In genomic region chr2:32166115-32166549, GRCh38 we compare ENCODE assay signal across 8 cellular contexts. TPM values are rescaled to one million over a fixed set of nuclear protein-coding genes. Genes with fewer than 3 reads are reported as not detected.
DNase-seq lines count a peak whose midpoint lies in the region; ATAC-seq, FAIRE-seq and TF ChIP-seq lines count a peak whose summit lies in the region.

No MANE protein-coding gene starts in this region.

- POLR2A ChIA-PET in GM12878 (lab: Charles Lee) = interaction anchor here (0.8 to 2.4 kb wide), 10 partner anchors 14 to 280 kb away, joined by 3 to 10 read pairs (median 4); partner anchors contain the start of gene SPAST

- peak overlapping the region; percentile 99 for H3K4me3 Mint-ChIP-seq in activated naive CD4-positive, alpha-beta T cell treated with anti-CD3 and anti-CD28 coated beads for 36 hours

- H3K27me3 ChIP-seq in GM12878 (replicated peaks in 1 of 2; ENCODE audit: control insufficient read depth in 2 of 2, insufficient read depth in 2 of 2, low read length in 1 of 2) = no peaks in the 10 kb centered on the region
- H3K27me3 ChIP-seq in lower lobe of right lung (ENCODE audit: low read depth) = no peaks in the 10 kb centered on the region
- no peaks in the 10 kb centered on the region for H3K27me3 ChIP-seq in upper lobe of left lung

- ATAC-seq in GM12878 = peak; percentile 2; the same call in 2 of the 3 replicates
- no peak for ATAC-seq in lower lobe of right lung
- ATAC-seq in upper lobe of left lung (ENCODE audit: low FRiP score in 2 of 2) = no peak
- ATAC-seq in left lobe of liver = no peak
- ATAC-seq in HG03469 (IDR thresholded peaks at IDR 0.05; ENCODE audit: unreplicated experiment) = no peak

- no peak for DNase-seq in activated naive CD4-positive, alpha-beta T cell treated with anti-CD3 and anti-CD28 coated beads for 36 hours
- DNase-seq in activated naive CD4-positive, alpha-beta T cell treated with Interleukin-2 at 50 U/mL for 16 hours = no peak
- DNase-seq in GM12878 (ENCODE audit: low read depth, low spot score) = no peak
- DNase-seq in lower lobe of right lung = no peak
- DNase-seq in upper lobe of left lung = no peak
- DNase-seq in left lobe of liver (ENCODE audit: low spot score) = no peak
- DNase-seq in SW 1271 (lab: John Stamatoyannopoulos, UW) = no peak

- H3K4me3 ChIP-seq in GM12878 = peak overlapping the region; percentile 87
- peak overlapping the region; percentile 90 for H3K4me3 ChIP-seq in lower lobe of right lung
- H3K4me3 ChIP-seq in upper lobe of left lung = peak overlapping the region; percentile 56 to 92 (median 74)

- no peaks in the 10 kb centered on the region; a peak in 1 of 4 replicates for H3K36me3 ChIP-seq in GM12878 (ENCODE audit: control insufficient read depth in 2 of 2, insufficient read depth in 2 of 2, low read length in 1 of 2)
- no peaks in the 10 kb centered on the region for H3K36me3 ChIP-seq in lower lobe of right lung
- no peaks in the 10 kb centered on the region for H3K36me3 ChIP-seq in upper lobe of left lung

- no peak for FAIRE-seq in GM12878 (lab: Jason Lieb, UNC)

- peaks cover 39% of the 10 kb centered on the region for H3K4me1 Mint-ChIP-seq in activated naive CD4-positive, alpha-beta T cell treated with anti-CD3 and anti-CD28 coated beads for 36 hours (ENCODE audit: low read depth)

- H3K27me3 Mint-ChIP-seq in activated naive CD4-positive, alpha-beta T cell treated with anti-CD3 and anti-CD28 coated beads for 36 hours (ENCODE audit: low read depth) = no peaks in the 10 kb centered on the region

- no peak for TF ChIP-seq EP300 in GM12878 (IDR thresholded peaks at IDR 0.05; ENCODE audit: borderline replicate concordance in 1 of 2, control insufficient read depth in 1 of 2, low read depth in 2 of 2, low read length in 2 of 2)
- no peak for TF ChIP-seq EP300 in upper lobe of left lung (IDR thresholded peaks at IDR 0.05)

- peak overlapping the region; percentile 98 for H3K27ac ChIP-seq in GM12878 (ENCODE audit: control insufficient read depth, insufficient read depth)
- peak overlapping the region; percentile 92 for H3K27ac ChIP-seq in lower lobe of right lung
- H3K27ac ChIP-seq in upper lobe of left lung = peak overlapping the region; percentile 88 to 95 (median 90)

- peaks cover 42% of the 10 kb centered on the region for H3K79me2 ChIP-seq in GM12878 (ENCODE audit: control insufficient read depth, insufficient read depth, low read length)

- in situ Hi-C loops in GM12878 (cut with MboI) = no loop called here

- CTCF ChIA-PET in activated naive CD4-positive, alpha-beta T cell treated with anti-CD3 and anti-CD28 coated beads for 36 hours (lab: Charles Lee) = interaction anchor here (0.6 kb wide), 1 partner anchor 70 kb away, joined by 3 read pairs; no protein-coding TSS in a partner anchor
- CTCF ChIA-PET in GM12878 (lab: Yijun Ruan, JAX) = interaction anchor here (0.7 to 1.2 kb wide), 3 partner anchors 9 to 101 kb away, joined by 3 to 4 read pairs (median 3); no protein-coding TSS in a partner anchor

- SMC1A ChIA-PET in GM12878 (lab: Charles Lee; ENCODE audit: uncharacterized antibody, unreplicated experiment) = interaction anchor here (0.8 to 1.1 kb wide), 5 partner anchors 10 to 104 kb away, joined by 3 to 5 read pairs (median 4); no protein-coding TSS in a partner anchor

- H4K20me1 ChIP-seq in GM12878 (ENCODE audit: control insufficient read depth, insufficient read depth) = no peaks in the 10 kb centered on the region

- TF ChIP-seq POLR2A in GM12878 (IDR thresholded peaks at IDR 0.05; ENCODE audit: low read depth, low read length) (no peak), upper lobe of left lung (IDR thresholded peaks at IDR 0.05) (no peak)

- H3K9me3 ChIP-seq in GM12878 (replicated peaks; ENCODE audit: control insufficient read depth, insufficient read depth, low read length) (peaks cover 2% of the 10 kb centered on the region; the same call in 1 of the 3 replicates), lower lobe of right lung (no peaks in the 10 kb centered on the region), upper lobe of left lung (no peaks in the 10 kb centered on the region)

- WGBS in GM12878 (ENCODE audit: insufficient coverage, insufficient replicate concordance, low lambda C conversion rate, missing lambda C conversion rate) = 1% methylated on average over 11 of the region's 11 CpGs
- 3 to 7% methylated on average over 11 of the region's 11 CpGs for WGBS in upper lobe of left lung, 2 donors

- TF ChIP-seq RAD21 in GM12878 (IDR thresholded peaks at IDR 0.05; ENCODE audit: insufficient read depth, low read depth, low read length) = no peak

- H3K9me3 Mint-ChIP-seq in activated naive CD4-positive, alpha-beta T cell treated with anti-CD3 and anti-CD28 coated beads for 36 hours = peaks cover 2% of the 10 kb centered on the region

- peaks cover 23% of the 10 kb centered on the region for H3K36me3 Mint-ChIP-seq in activated naive CD4-positive, alpha-beta T cell treated with anti-CD3 and anti-CD28 coated beads for 36 hours (ENCODE audit: low read depth)

- H3K27ac Mint-ChIP-seq in activated naive CD4-positive, alpha-beta T cell treated with anti-CD3 and anti-CD28 coated beads for 36 hours = peak overlapping the region; percentile 98

- BruUV-seq in GM12878 (replicated peaks; lab: Mats Ljungman, UMichigan) = TSS peak; percentile 81

- no peak for TF ChIP-seq CTCF in GM12878 (IDR thresholded peaks at IDR 0.05 in 2 of 3, conservative IDR thresholded peaks at IDR 0.05 in 1 of 3; ENCODE audit: control insufficient read depth in 2 of 3, extremely low read depth in 1 of 3, insufficient read depth in 1 of 3, low read depth in 3 of 3, low read length in 3 of 3)
- TF ChIP-seq CTCF in lower lobe of right lung (IDR thresholded peaks at IDR 0.05) = no peak
- TF ChIP-seq CTCF in upper lobe of left lung (IDR thresholded peaks at IDR 0.05) = no peak

- peak overlapping the region; percentile 79 for H2AFZ ChIP-seq in GM12878 (ENCODE audit: control insufficient read depth, low read depth, low read length)

- RAD21 ChIA-PET in GM12878 (lab: Charles Lee; ENCODE audit: unreplicated experiment) = interaction anchor here (0.6 to 1.5 kb wide), 8 partner anchors 21 to 1433 kb away, joined by 3 to 8 read pairs (median 4); partner anchors contain the start of genes DPY30, FAM98A and SPAST

- intact Hi-C loops in activated naive CD4-positive, alpha-beta T cell treated with anti-CD3 and anti-CD28 coated beads for 36 hours (cut with micrococcal nuclease) = loop anchor here (5.0 kb wide), 1 partner anchor 1431 kb away; the partner anchor contains the start of gene FAM98A
- intact Hi-C loops in GM12878 (cut with micrococcal nuclease; ENCODE audit: unreplicated experiment) (loop anchor here (5.0 kb wide), 3 partner anchors 104 to 191 kb away; partner anchors contain the start of genes BIRC6, SPAST and YIPF4), lower lobe of right lung (cut with DNase I) (no loop called here)

- peak overlapping the region; percentile 17 for H3K4me2 ChIP-seq in GM12878 (ENCODE audit: control insufficient read depth, insufficient read depth)

- H3K4me1 ChIP-seq in GM12878 (ENCODE audit: control insufficient read depth, insufficient read depth, low read length) (peaks cover 9% of the 10 kb centered on the region), lower lobe of right lung (peaks cover 14% of the 10 kb centered on the region), upper lobe of left lung (peaks cover 7 to 18% (median 12%) of the 10 kb centered on the region in 4 donors)

- peak overlapping the region; percentile 82 for H3K9ac ChIP-seq in GM12878 (ENCODE audit: control insufficient read depth, insufficient read depth, low read length)

TF ChIP-seq in GM12878, 131 proteins besides CTCF, POLR2A, EP300 and RAD21 (continues in another document):
- TF ChIP-seq ZNF384 (IDR thresholded peaks at IDR 0.05; ENCODE audit: borderline replicate concordance, low read depth, low read length) (peak; percentile 28), BCL3 (IDR thresholded peaks at IDR 0.05; ENCODE audit: borderline replicate concordance, insufficient read depth, low read depth, low read length, poor library complexity, severe bottlenecking) (no peak), FOXM1 (IDR thresholded peaks at IDR 0.05; ENCODE audit: low read depth, low read length) (0 out of 2 replicates have a peak, but pooled peaks have one; percentile 1)

RNA-seq across cellular contexts. Expression of gene SLC30A6, which starts 0.5 kb away (rescaled TPM):
- total RNA-seq in activated naive CD4-positive, alpha-beta T cell treated with anti-CD3 and anti-CD28 coated beads for 36 hours = 10 to 100 TPM; 12.5 to 13.4 TPM
- total RNA-seq in GM12878 (2013; cell fraction: nucleolus; rRNA removed) = 54.4 and 56.7 TPM in 2 replicates
- total RNA-seq in GM12878 (2014; rRNA removed) = 15.6 and 20.4 TPM in 2 replicates
- 15.7 and 16.3 TPM in 2 replicates for total RNA-seq in GM12878 (2014; rRNA removed; fragmentation: Illumina TruSeq; extraction: Trizol)
- 15.3 and 15.4 TPM in 2 replicates for total RNA-seq in GM12878 (2021)
- 6.3 TPM for polyA plus RNA-seq in GM12878 (2011; ENCODE audit: low read depth)
- 22.7 and 34.3 TPM in 2 replicates for polyA plus RNA-seq in GM12878 (2011; rRNA removed)
- 9.0 and 11.8 TPM in 2 replicates for polyA plus RNA-seq in GM12878 (2011; cell fraction: cytosol; rRNA removed)
- 7.5 and 8.5 TPM in 2 replicates for polyA plus RNA-seq in GM12878 (2011; cell fraction: nucleus; rRNA removed)
- polyA plus RNA-seq in GM12878 (2012) = 8.4 and 10.2 TPM in 2 replicates
- 15.6 and 18.9 TPM in 2 replicates for polyA plus RNA-seq in GM12878 (2014; fragmentation: Illumina TruSeq; extraction: Trizol)
- polyA plus RNA-seq in GM12878 (2014; fragmentation: Nextera tagmentation; extraction: Ambion mirVana) = 1 to 10 TPM; 6.4 to 6.6 TPM
- polyA plus RNA-seq in GM12878 (2014; rRNA removed) = 8.9 and 10.6 TPM in 2 replicates
- polyA plus RNA-seq in GM12878 (2016; fragmentation: Nextera tagmentation; extraction: Ambion mirVana) = 10 to 100 TPM; 15.6 to 17.8 TPM
- 20.3 and 25.1 TPM in 2 replicates for polyA minus RNA-seq in GM12878 (2011; rRNA and poly(A)+ RNA removed)
- polyA minus RNA-seq in GM12878 (2011; cell fraction: cytosol; rRNA and poly(A)+ RNA removed) = 7.8 and 9.5 TPM in 2 replicates
- polyA minus RNA-seq in GM12878 (2011; cell fraction: nucleus; rRNA and poly(A)+ RNA removed) = 9.3 and 13.1 TPM in 2 replicates
- total RNA-seq in lower lobe of right lung = 23.5 TPM
- total RNA-seq in upper lobe of left lung = 10 to 100 TPM in 5 of 6 donors, 1 to 10 TPM in 1; 3.6 to 30.4 (median 18.7) TPM
- 10.0 TPM for total RNA-seq in left lobe of liver
